Comparison of ENCODE assay signal across 8 cellular contexts in the genomic region with DNA sequence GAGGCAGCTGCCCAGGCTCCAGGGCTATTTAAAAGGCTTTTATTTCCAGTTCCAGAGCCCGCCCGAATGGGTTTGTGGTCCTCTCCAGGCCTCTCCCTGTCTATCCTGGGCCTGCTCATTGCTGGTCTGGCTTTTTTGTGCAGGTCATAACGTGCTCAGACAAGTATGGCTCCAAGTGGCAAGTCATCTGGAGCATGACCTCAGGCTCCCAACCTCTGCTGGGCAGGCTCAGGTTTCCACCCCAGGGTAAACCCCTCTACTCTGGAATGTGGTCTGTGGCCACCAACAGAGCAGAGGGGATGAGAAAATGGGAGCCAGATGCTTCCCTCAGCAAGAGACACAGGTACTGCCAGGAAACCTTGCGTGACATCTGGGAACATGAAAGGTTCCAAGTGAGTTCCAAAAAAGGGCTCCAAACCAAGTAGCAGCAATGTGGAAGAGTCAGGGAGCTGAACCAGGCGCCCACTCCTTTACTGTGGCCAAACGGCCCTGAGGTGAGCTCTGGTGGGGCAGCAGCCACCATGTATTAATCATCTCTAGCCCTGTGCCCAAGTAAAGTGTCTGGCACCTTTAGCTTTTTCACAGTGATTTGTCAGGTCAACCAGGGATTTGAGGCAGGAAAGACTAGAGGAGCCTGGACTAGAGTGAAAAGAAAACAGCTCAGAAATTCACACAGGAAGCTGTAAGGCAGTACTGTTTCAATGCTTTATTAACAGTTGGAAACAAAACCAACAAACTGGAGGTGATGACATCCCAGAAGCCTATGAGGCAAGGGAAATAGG. TPM values are rescaled to one million over a fixed set of nuclear protein-coding genes. Genes with fewer than 3 reads are reported as not detected.
DNase-seq lines count a peak whose midpoint lies in the region; ATAC-seq, FAIRE-seq and TF ChIP-seq lines count a peak whose summit lies in the region.

No MANE protein-coding gene starts in this region.

- H3K4me2 ChIP-seq in GM23338, result peak overlapping the region; percentile 100

- H3K27me3 Mint-ChIP-seq in GM23338 (ENCODE audit: insufficient read depth, low read depth, poor library complexity), result peaks cover 23% of the 10 kb centered on the region

- H3K9me3 Mint-ChIP-seq in GM23338, result no peaks in the 10 kb centered on the region; the same call in 2 of the 3 replicates

- TF ChIP-seq CTCF in GM23338 (conservative IDR thresholded peaks at IDR 0.05; ENCODE audit: low read depth in 2 of 2) (no peak), fibroblast of mammary gland (conservative IDR thresholded peaks at IDR 0.05; ENCODE audit: control insufficient read depth, insufficient read depth, low read depth, low read length) (no peak), D721Med (IDR thresholded peaks at IDR 0.05; ENCODE audit: insufficient read depth, missing control alignments) (no peak)

- DNase-seq in Daoy (ENCODE audit: low read depth) (peak; percentile 92), GM23338 (ENCODE audit: low spot score) (peak; percentile 85), RCC 7860 (ENCODE audit: low spot score) (peak; percentile 89), fibroblast of mammary gland (ENCODE audit: low read depth) (peak; percentile 65), renal cortical epithelial cell (ENCODE audit: low read depth) (peak; percentile 64), KG1 (lab: John Stamatoyannopoulos, UW) (no peak), D721Med (ENCODE audit: insufficient read length, low spot score) (no peak)

- peak overlapping the region; percentile 93 for H3K27ac ChIP-seq in GM23338 (ENCODE audit: low read depth)

- 0 out of 2 replicates have a peak, but pooled peaks cover 4% of the 10 kb centered on the region for H3F3A ChIP-seq in GM23338 (replicated peaks; ENCODE audit: low read depth)

- peak; percentile 63 for ATAC-seq in GM23338
- no peak for ATAC-seq in HG03095 (IDR thresholded peaks at IDR 0.05; ENCODE audit: unreplicated experiment)

- peak overlapping the region; percentile 81 for H3K4me3 Mint-ChIP-seq in GM23338

- 0 out of 2 replicates have a peak, but pooled peaks cover 4% of the 10 kb centered on the region for H3K27me3 ChIP-seq in GM23338 (ENCODE audit: insufficient read depth)

- H3K36me3 ChIP-seq in GM23338 (ENCODE audit: insufficient read depth), result peaks cover 10% of the 10 kb centered on the region; the same call in 1 of the 2 replicates

- H3K4me1 Mint-ChIP-seq in GM23338, result peaks cover 30% of the 10 kb centered on the region

- peaks cover 11% of the 10 kb centered on the region for H3K4me1 ChIP-seq in GM23338 (ENCODE audit: insufficient read depth)

- peak overlapping the region; percentile 64; the same call in 1 of the 2 replicates for H2AFZ ChIP-seq in GM23338

- no peaks in the 10 kb centered on the region for H3K9me2 ChIP-seq in GM23338 (ENCODE audit: insufficient read depth)

- no peaks in the 10 kb centered on the region for H4K20me1 ChIP-seq in GM23338 (replicated peaks; ENCODE audit: insufficient read depth)

- H3K27ac Mint-ChIP-seq in GM23338, result peak overlapping the region; percentile 94

- H3K4me3 ChIP-seq in GM23338 (peak overlapping the region; percentile 97), fibroblast of mammary gland (ENCODE audit: control insufficient read depth, low read depth, low read length) (no peak overlapping the region)

- FAIRE-seq in RCC 7860 (lab: Jason Lieb, UNC) (peak; percentile 92), D721Med (lab: Jason Lieb, UNC) (no peak)

- peaks cover 50% of the 10 kb centered on the region for H3K36me3 Mint-ChIP-seq in GM23338 (ENCODE audit: low read depth)

- H3K79me2 ChIP-seq in GM23338 (replicated peaks; ENCODE audit: insufficient read depth), result no peaks in the 10 kb centered on the region

TF ChIP-seq in GM23338, 12 proteins besides CTCF, POLR2A, EP300 and RAD21 (continues in another document):
- TF ChIP-seq JUNB (IDR thresholded peaks at IDR 0.05; ENCODE audit: unreplicated experiment), result no peak
- TF ChIP-seq, protein P1, sequence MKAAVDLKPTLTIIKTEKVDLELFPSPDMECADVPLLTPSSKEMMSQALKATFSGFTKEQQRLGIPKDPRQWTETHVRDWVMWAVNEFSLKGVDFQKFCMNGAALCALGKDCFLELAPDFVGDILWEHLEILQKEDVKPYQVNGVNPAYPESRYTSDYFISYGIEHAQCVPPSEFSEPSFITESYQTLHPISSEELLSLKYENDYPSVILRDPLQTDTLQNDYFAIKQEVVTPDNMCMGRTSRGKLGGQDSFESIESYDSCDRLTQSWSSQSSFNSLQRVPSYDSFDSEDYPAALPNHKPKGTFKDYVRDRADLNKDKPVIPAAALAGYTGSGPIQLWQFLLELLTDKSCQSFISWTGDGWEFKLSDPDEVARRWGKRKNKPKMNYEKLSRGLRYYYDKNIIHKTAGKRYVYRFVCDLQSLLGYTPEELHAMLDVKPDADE (IDR thresholded peaks at IDR 0.05), result no peak
- TF ChIP-seq EZH2phosphoT487 (IDR thresholded peaks at IDR 0.05; ENCODE audit: unreplicated experiment), result no peak
- no peak; the same call in 1 of the 2 replicates for TF ChIP-seq POLR2AphosphoS5 (IDR thresholded peaks at IDR 0.05; ENCODE audit: low read depth)
- TF ChIP-seq CREB1 (CRISPR knock-in tag; IDR thresholded peaks at IDR 0.05; ENCODE audit: low read depth), result no peak
- TF ChIP-seq, protein P2, sequence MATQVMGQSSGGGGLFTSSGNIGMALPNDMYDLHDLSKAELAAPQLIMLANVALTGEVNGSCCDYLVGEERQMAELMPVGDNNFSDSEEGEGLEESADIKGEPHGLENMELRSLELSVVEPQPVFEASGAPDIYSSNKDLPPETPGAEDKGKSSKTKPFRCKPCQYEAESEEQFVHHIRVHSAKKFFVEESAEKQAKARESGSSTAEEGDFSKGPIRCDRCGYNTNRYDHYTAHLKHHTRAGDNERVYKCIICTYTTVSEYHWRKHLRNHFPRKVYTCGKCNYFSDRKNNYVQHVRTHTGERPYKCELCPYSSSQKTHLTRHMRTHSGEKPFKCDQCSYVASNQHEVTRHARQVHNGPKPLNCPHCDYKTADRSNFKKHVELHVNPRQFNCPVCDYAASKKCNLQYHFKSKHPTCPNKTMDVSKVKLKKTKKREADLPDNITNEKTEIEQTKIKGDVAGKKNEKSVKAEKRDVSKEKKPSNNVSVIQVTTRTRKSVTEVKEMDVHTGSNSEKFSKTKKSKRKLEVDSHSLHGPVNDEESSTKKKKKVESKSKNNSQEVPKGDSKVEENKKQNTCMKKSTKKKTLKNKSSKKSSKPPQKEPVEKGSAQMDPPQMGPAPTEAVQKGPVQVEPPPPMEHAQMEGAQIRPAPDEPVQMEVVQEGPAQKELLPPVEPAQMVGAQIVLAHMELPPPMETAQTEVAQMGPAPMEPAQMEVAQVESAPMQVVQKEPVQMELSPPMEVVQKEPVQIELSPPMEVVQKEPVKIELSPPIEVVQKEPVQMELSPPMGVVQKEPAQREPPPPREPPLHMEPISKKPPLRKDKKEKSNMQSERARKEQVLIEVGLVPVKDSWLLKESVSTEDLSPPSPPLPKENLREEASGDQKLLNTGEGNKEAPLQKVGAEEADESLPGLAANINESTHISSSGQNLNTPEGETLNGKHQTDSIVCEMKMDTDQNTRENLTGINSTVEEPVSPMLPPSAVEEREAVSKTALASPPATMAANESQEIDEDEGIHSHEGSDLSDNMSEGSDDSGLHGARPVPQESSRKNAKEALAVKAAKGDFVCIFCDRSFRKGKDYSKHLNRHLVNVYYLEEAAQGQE (IDR thresholded peaks at IDR 0.05; ENCODE audit: unreplicated experiment), result no peak
- no peak for TF ChIP-seq NANOG (IDR thresholded peaks at IDR 0.05; ENCODE audit: borderline replicate concordance)
- no peak for TF ChIP-seq STAT1 (IDR thresholded peaks at IDR 0.05; ENCODE audit: unreplicated experiment)
- no peak for TF ChIP-seq EZH2 (IDR thresholded peaks at IDR 0.05; ENCODE audit: low read depth, unreplicated experiment)
- no peak for TF ChIP-seq ZNF114 (CRISPR knock-in tag; IDR thresholded peaks at IDR 0.05)
- no peak for TF ChIP-seq ZNF331 (CRISPR knock-in tag; IDR thresholded peaks at IDR 0.05; ENCODE audit: low read depth)

RNA-seq across cellular contexts. Expression of gene PCDHGC5, which starts 25.6 kb away (rescaled TPM):
- 0.06 and 0.09 TPM in 2 replicates for total RNA-seq in Daoy (2014; rRNA removed; shearing (Covaris generic))
- 0.54 and 1.5 TPM in 2 replicates for total RNA-seq in GM23338 (2014; rRNA removed; shearing (Covaris generic))
- polyA plus RNA-seq in GM23338 (2016; fragmentation: Nextera tagmentation; extraction: Ambion mirVana), result 0.16 TPM in 1 of 2 replicates, not detected in the other
- 0.17 and 0.80 TPM in 2 replicates for total RNA-seq in renal cortical epithelial cell

RNA-seq across cellular contexts. Expression of gene PCDHGC4, which starts 29.7 kb away (rescaled TPM):
- total RNA-seq in Daoy (2014; rRNA removed; shearing (Covaris generic)), result 0.18 and 0.23 TPM in 2 replicates
- 2.3 and 3.0 TPM in 2 replicates for total RNA-seq in GM23338 (2014; rRNA removed; shearing (Covaris generic))
- polyA plus RNA-seq in GM23338 (2016; fragmentation: Nextera tagmentation; extraction: Ambion mirVana), result 0.31 TPM in 1 of 2 replicates, not detected in the other
- 1.1 TPM in 1 of 2 replicates, not detected in the other for total RNA-seq in renal cortical epithelial cell

RNA-seq across cellular contexts. Expression of gene PCDHGC3, which starts 38.8 kb away (rescaled TPM):
- total RNA-seq in Daoy (2014; rRNA removed; shearing (Covaris generic)), result 37.0 and 41.5 TPM in 2 replicates
- 12.9 and 13.3 TPM in 2 replicates for total RNA-seq in GM23338 (2014; rRNA removed; shearing (Covaris generic))
- polyA plus RNA-seq in GM23338 (2016; fragmentation: Nextera tagmentation; extraction: Ambion mirVana), result 13.8 and 14.4 TPM in 2 replicates
- 11.8 and 23.6 TPM in 2 replicates for total RNA-seq in renal cortical epithelial cell

Comparison
In these comparisons a context has a peak if more than half of its experiments do, and no peak if none do; other contexts are left out.
1. DNase-seq: peak in Daoy (single experiment), GM23338 (single experiment), RCC 7860 (single experiment), fibroblast of mammary gland (single experiment) and renal cortical epithelial cell (single experiment); none in KG1 (single experiment) and D721Med (single experiment).